2 cellular contexts compared by ENCODE assay signal in genomic region chr1:8552135-8552534, GRCh38.
A peak's percentile ranks its signal among the peaks of the same experiment; 100 is the strongest.
TF ChIP-seq lines count a peak whose summit lies in the region.

No MANE protein-coding gene starts in this region.

TF ChIP-seq in GM23338, 12 proteins besides CTCF, POLR2A, EP300 and RAD21:
- TF ChIP-seq EZH2 (IDR thresholded peaks at IDR 0.05; ENCODE audit: low read depth, unreplicated experiment) (no peak), ZNF462 (CRISPR knock-in tag; IDR thresholded peaks at IDR 0.05) (no peak), ZNF114 (CRISPR knock-in tag; IDR thresholded peaks at IDR 0.05) (no peak), ETS1 (IDR thresholded peaks at IDR 0.05) (no peak), JUNB (IDR thresholded peaks at IDR 0.05; ENCODE audit: unreplicated experiment) (no peak), REST (IDR thresholded peaks at IDR 0.05; ENCODE audit: unreplicated experiment) (no peak), STAT1 (IDR thresholded peaks at IDR 0.05; ENCODE audit: unreplicated experiment) (no peak), ZNF331 (CRISPR knock-in tag; IDR thresholded peaks at IDR 0.05; ENCODE audit: low read depth) (no peak)

TF ChIP-seq in HepG2, 621 proteins besides CTCF, POLR2A, EP300 and RAD21 (continues in another document):
- peak; percentile 67; the same call in 1 of the 2 replicates for TF ChIP-seq ETV5 (CRISPR knock-in tag; IDR thresholded peaks at IDR 0.05; ENCODE audit: borderline replicate concordance)
- no peak for TF ChIP-seq ZNF530 (CRISPR knock-in tag; IDR thresholded peaks at IDR 0.05; ENCODE audit: low read depth)
- TF ChIP-seq RBAK (CRISPR knock-in tag; IDR thresholded peaks at IDR 0.05) = no peak
- TF ChIP-seq TCF7L2 (IDR thresholded peaks at IDR 0.05; ENCODE audit: low read depth, low read length) = 0 out of 2 replicates have a peak, but pooled peaks have one; percentile 41
- TF ChIP-seq ZNF710 (CRISPR knock-in tag; IDR thresholded peaks at IDR 0.05; ENCODE audit: borderline replicate concordance) = 0 out of 2 replicates have a peak, but pooled peaks have one; percentile 26
- no peak for TF ChIP-seq XRCC5 (optimal IDR thresholded peaks at IDR 0.05; ENCODE audit: low read length)
- TF ChIP-seq TCF7 (IDR thresholded peaks at IDR 0.05; ENCODE audit: low read depth) = peak; percentile 74
- no peak for TF ChIP-seq ZNF235 (CRISPR knock-in tag; IDR thresholded peaks at IDR 0.05; ENCODE audit: borderline replicate concordance)
- 0 out of 2 replicates have a peak, but pooled peaks have one; percentile 17 for TF ChIP-seq POGZ (CRISPR knock-in tag; IDR thresholded peaks at IDR 0.05)
- no peak for TF ChIP-seq SOX13 (IDR thresholded peaks at IDR 0.05)
- peak in 1 of 2 experiments; percentile 48; a peak in 1 of 4 replicates for TF ChIP-seq SOX13 (CRISPR knock-in tag; conservative IDR thresholded peaks at IDR 0.05 in 1 of 2, IDR thresholded peaks at IDR 0.05 in 1 of 2)
- TF ChIP-seq ZSCAN9 (CRISPR knock-in tag; IDR thresholded peaks at IDR 0.05; ENCODE audit: borderline replicate concordance) = 0 out of 2 replicates have a peak, but pooled peaks have one; percentile 2
- TF ChIP-seq PCBP2 (optimal IDR thresholded peaks at IDR 0.05; ENCODE audit: low read depth, low read length, poor library complexity, severe bottlenecking) = no peak
- TF ChIP-seq CAMTA2 (CRISPR knock-in tag; IDR thresholded peaks at IDR 0.05; ENCODE audit: borderline replicate concordance) = no peak
- TF ChIP-seq ZBTB43 (CRISPR knock-in tag; conservative IDR thresholded peaks at IDR 0.05) = 0 out of 2 replicates have a peak, but pooled peaks have one; percentile 16
- TF ChIP-seq TFE3 (CRISPR knock-in tag; IDR thresholded peaks at IDR 0.05) = no peak
- TF ChIP-seq ASH2L (IDR thresholded peaks at IDR 0.05; ENCODE audit: insufficient read length, low read depth, low read length) = peak; percentile 70
- TF ChIP-seq ELF3 (CRISPR knock-in tag; IDR thresholded peaks at IDR 0.05) = peak; percentile 38; the same call in 1 of the 2 replicates
- peak; percentile 24; the same call in 1 of the 2 replicates for TF ChIP-seq GFI1 (CRISPR knock-in tag; IDR thresholded peaks at IDR 0.05; ENCODE audit: borderline replicate concordance)
- no peak for TF ChIP-seq NFE2L2 (IDR thresholded peaks at IDR 0.05; ENCODE audit: low read length)
- TF ChIP-seq BCLAF1 (IDR thresholded peaks at IDR 0.05) = no peak
- no peak for TF ChIP-seq DRAP1 (CRISPR knock-in tag; IDR thresholded peaks at IDR 0.05)
- no peak for TF ChIP-seq HNF1A (IDR thresholded peaks at IDR 0.05; ENCODE audit: low read depth)
- TF ChIP-seq HNF1A (CRISPR knock-in tag; IDR thresholded peaks at IDR 0.05; ENCODE audit: borderline replicate concordance) = no peak
- TF ChIP-seq ZNF274 (CRISPR knock-in tag; IDR thresholded peaks at IDR 0.05) = no peak
- no peak for TF ChIP-seq ZBTB33 (CRISPR knock-in tag; IDR thresholded peaks at IDR 0.05)
- TF ChIP-seq HBP1 (CRISPR knock-in tag; IDR thresholded peaks at IDR 0.05; ENCODE audit: low read depth) = no peak
- no peak for TF ChIP-seq THAP9 (CRISPR knock-in tag; IDR thresholded peaks at IDR 0.05; ENCODE audit: borderline replicate concordance)
- no peak for TF ChIP-seq ZBTB26 (CRISPR knock-in tag; IDR thresholded peaks at IDR 0.05; ENCODE audit: borderline replicate concordance)
- no peak for TF ChIP-seq BRF2 (CRISPR knock-in tag; IDR thresholded peaks at IDR 0.05)
